ENCODE assay signal across 21 cellular contexts in genomic region chr12:96431067-96431466, GRCh38.
"Had no signal": no experiment of that assay in that cellular context is flagged by ENCODE, and none has a peak within 500 bp of the region (broad histone marks: within the 10 kb centered on the region; RNA-seq: fewer than 3 reads in every experiment).

No MANE protein-coding gene starts in this region.

- H3K36me3 ChIP-seq: heart left ventricle, left lung, right atrium auricular region had no signal

- DNase-seq: activated B cell treated with CpG ODN at 0.5 μM for 24 hours; activated CD4-positive, alpha-beta T cell treated with anti-CD3 and anti-CD28 coated beads for 48 hours; activated CD8-positive, alpha-beta memory T cell treated with anti-CD3 and anti-CD28 coated beads, Interleukin-2, amount 50 U/mL, for 4 hours; activated CD8-positive, alpha-beta T cell treated with anti-CD3 and anti-CD28 coated beads, Interleukin-2, amount 10 ng/mL, durations not matched to agents 7 days and 5 days; activated naive CD8-positive, alpha-beta T cell treated with anti-CD3 and anti-CD28 coated beads for 36 hours; activated T-cell treated with anti-CD3 and anti-CD28 coated beads, Interleukin-2, amount 50 U/mL, for 72 hours; anterior cingulate cortex; effector memory CD4-positive, alpha-beta T cell; heart left ventricle; left lung; natural killer cell; nucleus accumbens; stimulated activated CD4-positive, alpha-beta T cell treated with anti-CD3 and anti-CD28 coated beads, Interleukin-4, amount 100 ng/mL, for 24 hours; stimulated activated naive CD4-positive, alpha-beta T cell; substantia nigra; T-helper 17 cell had no signal

- FAIRE-seq: frontal cortex, islet of Langerhans, TTC549 had no signal

- H3K27ac ChIP-seq: heart left ventricle, left lung, right atrium auricular region had no signal

- H3K4me3 ChIP-seq: heart left ventricle, left lung, right atrium auricular region, skin epidermis had no signal

- H3K9me3 ChIP-seq: heart left ventricle, left lung, right atrium auricular region had no signal

- H3K27me3 ChIP-seq: heart left ventricle, left lung, right atrium auricular region had no signal
